In genomic region chr6:127266892-127267741, GRCh38 we compare ENCODE assay signal across 1 cellular context.
TF ChIP-seq lines count a peak whose summit lies in the region.

No MANE protein-coding gene starts in this region.

TF ChIP-seq in HepG2, 621 proteins besides CTCF, POLR2A, EP300 and RAD21 (continued from another document and continues in another):
- peak; percentile 96 for TF ChIP-seq AGO2 (optimal IDR thresholded peaks at IDR 0.05; ENCODE audit: low read depth, low read length)
- TF ChIP-seq PHF5A (CRISPR knock-in tag; IDR thresholded peaks at IDR 0.05; ENCODE audit: low read depth, unreplicated experiment), result peak; percentile 34
- TF ChIP-seq ZNF333 (CRISPR knock-in tag; IDR thresholded peaks at IDR 0.05; ENCODE audit: borderline replicate concordance), result no peak; the same call in 1 of the 2 replicates
- TF ChIP-seq RAD51 (IDR thresholded peaks at IDR 0.05; ENCODE audit: borderline replicate concordance), result peak; percentile 17; the same call in 1 of the 2 replicates
- TF ChIP-seq RARG (CRISPR knock-in tag; IDR thresholded peaks at IDR 0.05; ENCODE audit: low read depth), result peak; percentile 93; the same call in 1 of the 2 replicates
- no peak; the same call in none of the 2 replicates for TF ChIP-seq ETV6 (CRISPR knock-in tag; conservative IDR thresholded peaks at IDR 0.05)
- no peak for TF ChIP-seq ZEB1 (IDR thresholded peaks at IDR 0.05; ENCODE audit: insufficient replicate concordance, low read depth)
- no peak for TF ChIP-seq MTF1 (CRISPR knock-in tag; IDR thresholded peaks at IDR 0.05)
- TF ChIP-seq, protein P1, sequence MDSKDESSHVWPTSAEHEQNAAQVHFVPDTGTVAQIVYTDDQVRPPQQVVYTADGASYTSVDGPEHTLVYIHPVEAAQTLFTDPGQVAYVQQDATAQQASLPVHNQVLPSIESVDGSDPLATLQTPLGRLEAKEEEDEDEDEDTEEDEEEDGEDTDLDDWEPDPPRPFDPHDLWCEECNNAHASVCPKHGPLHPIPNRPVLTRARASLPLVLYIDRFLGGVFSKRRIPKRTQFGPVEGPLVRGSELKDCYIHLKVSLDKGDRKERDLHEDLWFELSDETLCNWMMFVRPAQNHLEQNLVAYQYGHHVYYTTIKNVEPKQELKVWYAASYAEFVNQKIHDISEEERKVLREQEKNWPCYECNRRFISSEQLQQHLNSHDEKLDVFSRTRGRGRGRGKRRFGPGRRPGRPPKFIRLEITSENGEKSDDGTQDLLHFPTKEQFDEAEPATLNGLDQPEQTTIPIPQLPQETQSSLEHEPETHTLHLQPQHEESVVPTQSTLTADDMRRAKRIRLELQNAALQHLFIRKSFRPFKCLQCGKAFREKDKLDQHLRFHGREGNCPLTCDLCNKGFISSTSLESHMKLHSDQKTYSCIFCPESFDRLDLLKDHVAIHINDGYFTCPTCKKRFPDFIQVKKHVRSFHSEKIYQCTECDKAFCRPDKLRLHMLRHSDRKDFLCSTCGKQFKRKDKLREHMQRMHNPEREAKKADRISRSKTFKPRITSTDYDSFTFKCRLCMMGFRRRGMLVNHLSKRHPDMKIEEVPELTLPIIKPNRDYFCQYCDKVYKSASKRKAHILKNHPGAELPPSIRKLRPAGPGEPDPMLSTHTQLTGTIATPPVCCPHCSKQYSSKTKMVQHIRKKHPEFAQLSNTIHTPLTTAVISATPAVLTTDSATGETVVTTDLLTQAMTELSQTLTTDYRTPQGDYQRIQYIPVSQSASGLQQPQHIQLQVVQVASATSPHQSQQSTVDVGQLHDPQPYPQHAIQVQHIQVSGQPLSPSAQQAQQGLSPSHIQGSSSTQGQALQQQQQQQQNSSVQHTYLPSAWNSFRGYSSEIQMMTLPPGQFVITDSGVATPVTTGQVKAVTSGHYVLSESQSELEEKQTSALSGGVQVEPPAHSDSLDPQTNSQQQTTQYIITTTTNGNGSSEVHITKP (CRISPR knock-in tag; IDR thresholded peaks at IDR 0.05; ENCODE audit: low read depth), result peak; percentile 65
- 0 out of 2 replicates have a peak, but pooled peaks have one; percentile 21 for TF ChIP-seq CCDC6 (CRISPR knock-in tag; IDR thresholded peaks at IDR 0.05)
- TF ChIP-seq MYC (CRISPR knock-in tag; IDR thresholded peaks at IDR 0.05; ENCODE audit: borderline replicate concordance), result peak; percentile 74
- TF ChIP-seq GATAD2A (CRISPR knock-in tag; IDR thresholded peaks at IDR 0.05), result no peak; the same call in 1 of the 2 replicates
- TF ChIP-seq DMAP1 (CRISPR knock-in tag; IDR thresholded peaks at IDR 0.05), result peak; percentile 90
- peak; percentile 84 for TF ChIP-seq KLF6 (CRISPR knock-in tag; IDR thresholded peaks at IDR 0.05)
- TF ChIP-seq ZNF331 (CRISPR knock-in tag; IDR thresholded peaks at IDR 0.05), result peak; percentile 29; the same call in 1 of the 2 replicates
- peak; percentile 75 for TF ChIP-seq MED8 (CRISPR knock-in tag; IDR thresholded peaks at IDR 0.05; ENCODE audit: insufficient replicate concordance)
- TF ChIP-seq ZNF557 (CRISPR knock-in tag; IDR thresholded peaks at IDR 0.05), result peak; percentile 87
- TF ChIP-seq NPAS2 (CRISPR knock-in tag; IDR thresholded peaks at IDR 0.05; ENCODE audit: borderline replicate concordance), result no peak
- no peak for TF ChIP-seq ZFP1 (CRISPR knock-in tag; IDR thresholded peaks at IDR 0.05)
- peak; percentile 25; the same call in 1 of the 2 replicates for TF ChIP-seq SMAD9 (CRISPR knock-in tag; IDR thresholded peaks at IDR 0.05)
- no peak for TF ChIP-seq NCOA5 (CRISPR knock-in tag; IDR thresholded peaks at IDR 0.05)
- 0 out of 2 replicates have a peak, but pooled peaks have one; percentile 7 for TF ChIP-seq ZNF124 (CRISPR knock-in tag; IDR thresholded peaks at IDR 0.05)
- 0 out of 2 replicates have a peak, but pooled peaks have one; percentile 48 for TF ChIP-seq SOX13 (IDR thresholded peaks at IDR 0.05)
- no peak; a peak in 1 of 4 replicates for TF ChIP-seq SOX13 (CRISPR knock-in tag; conservative IDR thresholded peaks at IDR 0.05 in 1 of 2, IDR thresholded peaks at IDR 0.05 in 1 of 2)
- no peak; the same call in 1 of the 2 replicates for TF ChIP-seq ELF3 (CRISPR knock-in tag; IDR thresholded peaks at IDR 0.05)
- TF ChIP-seq, protein P2, sequence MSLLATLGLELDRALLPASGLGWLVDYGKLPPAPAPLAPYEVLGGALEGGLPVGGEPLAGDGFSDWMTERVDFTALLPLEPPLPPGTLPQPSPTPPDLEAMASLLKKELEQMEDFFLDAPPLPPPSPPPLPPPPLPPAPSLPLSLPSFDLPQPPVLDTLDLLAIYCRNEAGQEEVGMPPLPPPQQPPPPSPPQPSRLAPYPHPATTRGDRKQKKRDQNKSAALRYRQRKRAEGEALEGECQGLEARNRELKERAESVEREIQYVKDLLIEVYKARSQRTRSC (CRISPR knock-in tag; IDR thresholded peaks at IDR 0.05; ENCODE audit: low read depth), result peak; percentile 95
- TF ChIP-seq ZMYM3 (CRISPR knock-in tag; IDR thresholded peaks at IDR 0.05), result peak; percentile 50; the same call in 1 of the 2 replicates
- peak; percentile 70 for TF ChIP-seq ZNF556 (CRISPR knock-in tag; IDR thresholded peaks at IDR 0.05; ENCODE audit: borderline replicate concordance)
- TF ChIP-seq ZNF784 (CRISPR knock-in tag; IDR thresholded peaks at IDR 0.05; ENCODE audit: borderline replicate concordance), result peak; percentile 97
- TF ChIP-seq ZNF770 (CRISPR knock-in tag; IDR thresholded peaks at IDR 0.05), result peak; percentile 61
- no peak for TF ChIP-seq MBD4 (IDR thresholded peaks at IDR 0.05; ENCODE audit: borderline replicate concordance, low read length)
- peak; percentile 82; the same call in 1 of the 2 replicates for TF ChIP-seq ZNF709 (CRISPR knock-in tag; IDR thresholded peaks at IDR 0.05)
- 0 out of 2 replicates have a peak, but pooled peaks have one; percentile 62 for TF ChIP-seq TRAFD1 (CRISPR knock-in tag; IDR thresholded peaks at IDR 0.05; ENCODE audit: borderline replicate concordance)
- TF ChIP-seq SP140L (CRISPR knock-in tag; IDR thresholded peaks at IDR 0.05; ENCODE audit: borderline replicate concordance), result no peak
- 0 out of 2 replicates have a peak, but pooled peaks have one; percentile 9 for TF ChIP-seq NFYC (CRISPR knock-in tag; IDR thresholded peaks at IDR 0.05)
- TF ChIP-seq TAF1 (CRISPR knock-in tag; IDR thresholded peaks at IDR 0.05), result peak; percentile 91
- TF ChIP-seq ZNF292 (CRISPR knock-in tag; IDR thresholded peaks at IDR 0.05; ENCODE audit: borderline replicate concordance, low read depth), result no peak; the same call in 1 of the 2 replicates
- no peak for TF ChIP-seq HNF4G (IDR thresholded peaks at IDR 0.05; ENCODE audit: borderline replicate concordance, low read depth, low read length)
- TF ChIP-seq HNF4G (CRISPR knock-in tag; IDR thresholded peaks at IDR 0.05; ENCODE audit: borderline replicate concordance, low read depth), result no peak
- TF ChIP-seq, protein P3, sequence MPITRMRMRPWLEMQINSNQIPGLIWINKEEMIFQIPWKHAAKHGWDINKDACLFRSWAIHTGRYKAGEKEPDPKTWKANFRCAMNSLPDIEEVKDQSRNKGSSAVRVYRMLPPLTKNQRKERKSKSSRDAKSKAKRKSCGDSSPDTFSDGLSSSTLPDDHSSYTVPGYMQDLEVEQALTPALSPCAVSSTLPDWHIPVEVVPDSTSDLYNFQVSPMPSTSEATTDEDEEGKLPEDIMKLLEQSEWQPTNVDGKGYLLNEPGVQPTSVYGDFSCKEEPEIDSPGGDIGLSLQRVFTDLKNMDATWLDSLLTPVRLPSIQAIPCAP (CRISPR knock-in tag; IDR thresholded peaks at IDR 0.05; ENCODE audit: low read depth), result no peak
- peak; percentile 92 for TF ChIP-seq POLR2AphosphoS5 (IDR thresholded peaks at IDR 0.05; ENCODE audit: low read depth, low read length)
- TF ChIP-seq ZNF552 (CRISPR knock-in tag; IDR thresholded peaks at IDR 0.05; ENCODE audit: borderline replicate concordance), result peak; percentile 82; the same call in 1 of the 2 replicates
- TF ChIP-seq WIZ (CRISPR knock-in tag; IDR thresholded peaks at IDR 0.05), result peak; percentile 63; the same call in 1 of the 2 replicates
- no peak for TF ChIP-seq SIX4 (CRISPR knock-in tag; IDR thresholded peaks at IDR 0.05)
- TF ChIP-seq THAP11 (CRISPR knock-in tag; IDR thresholded peaks at IDR 0.05), result peak; percentile 45
- peak; percentile 32; the same call in 1 of the 2 replicates for TF ChIP-seq RARA (CRISPR knock-in tag; IDR thresholded peaks at IDR 0.05)
- TF ChIP-seq PTBP1 (IDR thresholded peaks at IDR 0.05; ENCODE audit: low read depth, low read length, poor library complexity, severe bottlenecking), result no peak
- no peak; the same call in 1 of the 2 replicates for TF ChIP-seq ZNF570 (CRISPR knock-in tag; IDR thresholded peaks at IDR 0.05; ENCODE audit: borderline replicate concordance)
- peak; percentile 91 for TF ChIP-seq ZSCAN20 (CRISPR knock-in tag; IDR thresholded peaks at IDR 0.05; ENCODE audit: borderline replicate concordance)
- TF ChIP-seq SNAPC2 (CRISPR knock-in tag; IDR thresholded peaks at IDR 0.05), result no peak
- peak; percentile 83 for TF ChIP-seq ZBTB20 (CRISPR knock-in tag; IDR thresholded peaks at IDR 0.05; ENCODE audit: borderline replicate concordance, low read depth)
- TF ChIP-seq MTA1 (CRISPR knock-in tag; IDR thresholded peaks at IDR 0.05; ENCODE audit: borderline replicate concordance), result peak; percentile 87; the same call in 1 of the 2 replicates
- peak; percentile 84; the same call in 1 of the 2 replicates for TF ChIP-seq ZNF749 (CRISPR knock-in tag; IDR thresholded peaks at IDR 0.05; ENCODE audit: borderline replicate concordance)
- TF ChIP-seq ZNF276 (CRISPR knock-in tag; IDR thresholded peaks at IDR 0.05; ENCODE audit: low read depth), result 0 out of 2 replicates have a peak, but pooled peaks have one; percentile 62
- peak; percentile 57; the same call in 1 of the 2 replicates for TF ChIP-seq HIVEP1 (CRISPR knock-in tag; IDR thresholded peaks at IDR 0.05)
- TF ChIP-seq KMT2A (CRISPR knock-in tag; IDR thresholded peaks at IDR 0.05), result peak; percentile 98
- no peak for TF ChIP-seq SYNCRIP (IDR thresholded peaks at IDR 0.05; ENCODE audit: insufficient read depth, low read depth, low read length)
- TF ChIP-seq ZNF431 (CRISPR knock-in tag; IDR thresholded peaks at IDR 0.05; ENCODE audit: borderline replicate concordance, low read depth), result 0 out of 2 replicates have a peak, but pooled peaks have one; percentile 24
- peak; percentile 30 for TF ChIP-seq GFI1 (CRISPR knock-in tag; IDR thresholded peaks at IDR 0.05; ENCODE audit: borderline replicate concordance)
- peak; percentile 76 for TF ChIP-seq TMF1 (CRISPR knock-in tag; IDR thresholded peaks at IDR 0.05; ENCODE audit: low read depth)
- TF ChIP-seq ZFX (CRISPR knock-in tag; IDR thresholded peaks at IDR 0.05; ENCODE audit: low read depth), result peak; percentile 98
